Comparison of ENCODE assay signal across 27 cellular contexts in genomic region chr4:108244576-108244975, GRCh38.
A peak's percentile ranks its signal among the peaks of the same experiment; 100 is the strongest.
DNase-seq lines count a peak whose midpoint lies in the region; ATAC-seq, FAIRE-seq and TF ChIP-seq lines count a peak whose summit lies in the region.
"Had no signal": no experiment of that assay in that cellular context is flagged by ENCODE, and none has a peak within 500 bp of the region (broad histone marks: within the 10 kb centered on the region; RNA-seq: fewer than 3 reads in every experiment).

No MANE protein-coding gene starts in this region.

- H4K20me1 ChIP-seq in K562 (replicated peaks; ENCODE audit: control insufficient read depth, insufficient read depth, low read length), result no peaks in the 10 kb centered on the region
- H4K20me1 ChIP-seq: BLaER1 treated with 17β-estradiol and CSF1 and Interleukin-3, amounts not matched to agents 10 nM and 100 nM had no signal

- no peaks in the 10 kb centered on the region for H3K36me3 ChIP-seq in K562 (ENCODE audit: control insufficient read depth, insufficient read depth, low read length)
- H3K36me3 ChIP-seq: BLaER1 treated with 17β-estradiol and CSF1 and Interleukin-3, amounts not matched to agents 10 nM and 100 nM; MG63; SJCRH30 had no signal

- no peaks in the 10 kb centered on the region for H3K9me1 ChIP-seq in K562 (ENCODE audit: control insufficient read depth, insufficient read depth, low read length)

- no peak for ATAC-seq in K562
- ATAC-seq in HG03460 (IDR thresholded peaks at IDR 0.05; ENCODE audit: unreplicated experiment), result no peak
- ATAC-seq: GM12878, Right ventricle myocardium inferior had no signal

- no peaks in the 10 kb centered on the region for H3K79me2 ChIP-seq in K562 (ENCODE audit: control insufficient read depth, insufficient read depth, low read length)

- TF ChIP-seq CTCF in K562 (IDR thresholded peaks at IDR 0.05 in 2 of 3, conservative IDR thresholded peaks at IDR 0.05 in 1 of 3; ENCODE audit: insufficient read depth in 2 of 3, low read depth in 1 of 3, low read length in 3 of 3), result no peak

- no peak for FAIRE-seq in K562 (lab: Jason Lieb, UNC)
- FAIRE-seq: A204.1, G401.6, GM12878 had no signal

- H3K27me3 ChIP-seq in K562 (ENCODE audit: control insufficient read depth in 2 of 2, insufficient read depth in 2 of 2, low read length in 2 of 2), result no peaks in the 10 kb centered on the region
- H3K27me3 ChIP-seq: BLaER1 treated with 17β-estradiol and CSF1 and Interleukin-3, amounts not matched to agents 10 nM and 100 nM; MG63; SJCRH30 had no signal

- no TSS peak for BruUV-seq in K562 (replicated peaks; lab: Mats Ljungman, UMichigan)

- POLR2A ChIA-PET in K562 (lab: Yijun Ruan, JAX), result no interaction called here

- H2AFZ ChIP-seq in K562 (ENCODE audit: low read depth, low read length), result peak overlapping the region; percentile 74
- H2AFZ ChIP-seq: GM23248, PC-9 had no signal

- H3K9me3 ChIP-seq in K562 (replicated peaks; ENCODE audit: control insufficient read depth, insufficient read depth, low read depth, low read length), result no peaks in the 10 kb centered on the region
- H3K9me3 ChIP-seq: MG63, SJCRH30 had no signal

- DNase-seq in NCI-H510A treated with DMSO at 0.1 percent for 48 hours (lab: John Stamatoyannopoulos, UW) (peak; percentile 48), NCI-H510A (lab: John Stamatoyannopoulos, UW) (no peak), K562 (ENCODE audit: extremely low read depth in 1 of 4, low spot score in 3 of 4) (no peak)
- DNase-seq in Jurkat, Clone E6-1 (ENCODE audit: low read depth, low spot score), result peak; percentile 29
- no peak for DNase-seq in stimulated activated CD4-positive, alpha-beta T cell treated with anti-CD3 and anti-CD28 coated beads, Interleukin-4, amount 100 ng/mL, for 4 hours
- no peak for DNase-seq in stimulated activated CD4-positive, alpha-beta T cell treated with anti-CD3 and anti-CD28 coated beads, Interleukin-4, amount 100 ng/mL, for 24 hours
- DNase-seq: AML-193; CD4-positive, alpha-beta memory T cell; DMS 273 treated with DMSO at 0.1 percent for 48 hours; GM23248; H7; KBM-7; MG63; NCI-H1105 treated with DMSO at 0.1 percent for 48 hours; NCI-H146; NCI-H1930; NCI-H2227 treated with DMSO at 0.1 percent for 48 hours; NCI-H82; NK-92 treated with Interleukin-12 subunit alpha and Interleukin-12 subunit beta, amount 100 ng/mL, for 24 hours; PC-9 had no signal

- WGBS in K562 (ENCODE audit: insufficient coverage, low coverage, missing lambda C conversion rate), result 16% methylated on average over 2 of the region's 2 CpGs

- in situ Hi-C loops in K562 (cut with MboI), result no loop called here

- H3K4me1 ChIP-seq in K562 (replicated peaks in 1 of 2; ENCODE audit: control insufficient read depth in 2 of 2, insufficient read depth in 2 of 2, low read length in 2 of 2), result peaks cover 0 to 10% of the 10 kb centered on the region in 2 experiments; a peak in 4 of 5 replicates

- H3K27ac ChIP-seq in K562 (ENCODE audit: extremely low read depth, low read depth, low read length), result no peak overlapping the region
- H3K27ac ChIP-seq: BLaER1 treated with 17β-estradiol and CSF1 and Interleukin-3, amounts not matched to agents 10 nM and 100 nM; GM23248; PC-9; SJCRH30 had no signal

- TF ChIP-seq EP300 in K562 (IDR thresholded peaks at IDR 0.05; ENCODE audit: low read length), result no peak

- H3K4me3 ChIP-seq in Jurkat, Clone E6-1 (ENCODE audit: low read length), result no peak overlapping the region
- H3K4me3 ChIP-seq in K562, result no peak overlapping the region
- H3K4me3 ChIP-seq: BLaER1 treated with 17β-estradiol and CSF1 and Interleukin-3, amounts not matched to agents 10 nM and 100 nM; GM12878; GM23248; MG63; PC-9; SJCRH30 had no signal

- CTCF ChIA-PET in K562 (lab: Yijun Ruan, JAX; ENCODE audit: low intra/inter-chr PET ratio), result no interaction called here

- no peak overlapping the region for H3K9ac ChIP-seq in K562 (ENCODE audit: insufficient read depth in 1 of 2, low read depth in 2 of 2, low read length in 2 of 2)
- H3K9ac ChIP-seq: BLaER1 treated with 17β-estradiol and CSF1 and Interleukin-3, amounts not matched to agents 10 nM and 100 nM; GM23248 had no signal

- H3K4me2 ChIP-seq in K562 (ENCODE audit: insufficient read depth, low read length), result no peak overlapping the region
- H3K4me2 ChIP-seq: BLaER1 treated with 17β-estradiol and CSF1 and Interleukin-3, amounts not matched to agents 10 nM and 100 nM; PC-9 had no signal

- intact Hi-C loops in K562 (cut with micrococcal nuclease), result no loop called here

- no peak for TF ChIP-seq POLR2A in K562 (conservative IDR thresholded peaks at IDR 0.05)

- no peak for TF ChIP-seq RAD21 in K562 (CRISPR knock-in tag; conservative IDR thresholded peaks at IDR 0.05 in 1 of 2, IDR thresholded peaks at IDR 0.05 in 1 of 2)

TF ChIP-seq in K562, 482 proteins besides CTCF, POLR2A, EP300 and RAD21:
- TF ChIP-seq ZNF143 (CRISPR knock-in tag; IDR thresholded peaks at IDR 0.05) (no peak), LCOR (CRISPR knock-in tag; IDR thresholded peaks at IDR 0.05) (no peak), TGIF2 (CRISPR knock-in tag; IDR thresholded peaks at IDR 0.05) (no peak), FOXM1 (IDR thresholded peaks at IDR 0.05; ENCODE audit: low read depth) (no peak), FOXM1 (CRISPR knock-in tag; IDR thresholded peaks at IDR 0.05; ENCODE audit: low read depth) (no peak), HOXB6 (CRISPR knock-in tag; IDR thresholded peaks at IDR 0.05; ENCODE audit: borderline replicate concordance) (no peak), TAF7 (tag; IDR thresholded peaks at IDR 0.05) (no peak), ATF4 (CRISPR knock-in tag; IDR thresholded peaks at IDR 0.05) (no peak), ZNF12 (CRISPR knock-in tag; IDR thresholded peaks at IDR 0.05) (no peak), TBP (optimal IDR thresholded peaks at IDR 0.05; ENCODE audit: low read depth, low read length) (no peak), CTBP1 (IDR thresholded peaks at IDR 0.05; ENCODE audit: borderline replicate concordance) (no peak), DDX20 (tag; IDR thresholded peaks at IDR 0.05; ENCODE audit: low read depth) (no peak), ZNF707 (CRISPR knock-in tag; conservative IDR thresholded peaks at IDR 0.05) (no peak), ZNF24 (IDR thresholded peaks at IDR 0.05) (no peak), ZNF75A (CRISPR knock-in tag; IDR thresholded peaks at IDR 0.05) (no peak), MYC (IDR thresholded peaks at IDR 0.05; ENCODE audit: low read depth, low read length) (no peak), MYC (CRISPR knock-in tag; IDR thresholded peaks at IDR 0.05; ENCODE audit: borderline replicate concordance, low read depth) (no peak), CSDE1 (IDR thresholded peaks at IDR 0.05) (no peak), PRPF4 (IDR thresholded peaks at IDR 0.05; ENCODE audit: insufficient read depth, low read depth, low read length, poor library complexity, severe bottlenecking) (no peak)
- TF ChIP-seq, protein P1, sequence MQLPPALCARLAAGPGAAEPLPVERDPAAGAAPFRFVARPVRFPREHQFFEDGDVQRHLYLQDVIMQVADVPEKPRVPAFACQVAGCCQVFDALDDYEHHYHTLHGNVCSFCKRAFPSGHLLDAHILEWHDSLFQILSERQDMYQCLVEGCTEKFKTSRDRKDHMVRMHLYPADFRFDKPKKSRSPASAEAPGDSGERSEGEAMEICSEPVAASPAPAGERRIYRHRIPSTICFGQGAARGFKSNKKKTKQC (CRISPR knock-in tag; IDR thresholded peaks at IDR 0.05), result no peak
- TF ChIP-seq, protein P2, sequence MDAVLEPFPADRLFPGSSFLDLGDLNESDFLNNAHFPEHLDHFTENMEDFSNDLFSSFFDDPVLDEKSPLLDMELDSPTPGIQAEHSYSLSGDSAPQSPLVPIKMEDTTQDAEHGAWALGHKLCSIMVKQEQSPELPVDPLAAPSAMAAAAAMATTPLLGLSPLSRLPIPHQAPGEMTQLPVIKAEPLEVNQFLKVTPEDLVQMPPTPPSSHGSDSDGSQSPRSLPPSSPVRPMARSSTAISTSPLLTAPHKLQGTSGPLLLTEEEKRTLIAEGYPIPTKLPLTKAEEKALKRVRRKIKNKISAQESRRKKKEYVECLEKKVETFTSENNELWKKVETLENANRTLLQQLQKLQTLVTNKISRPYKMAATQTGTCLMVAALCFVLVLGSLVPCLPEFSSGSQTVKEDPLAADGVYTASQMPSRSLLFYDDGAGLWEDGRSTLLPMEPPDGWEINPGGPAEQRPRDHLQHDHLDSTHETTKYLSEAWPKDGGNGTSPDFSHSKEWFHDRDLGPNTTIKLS (IDR thresholded peaks at IDR 0.05; ENCODE audit: borderline replicate concordance, low read depth), result no peak

Comparison
In these comparisons a context has a peak if more than half of its experiments do, and no peak if none do; other contexts are left out.
1. DNase-seq: peak in NCI-H510A treated with DMSO at 0.1 percent for 48 hours (single experiment) and Jurkat, Clone E6-1 (single experiment); none in NCI-H510A (single experiment), K562 (0 of 4), stimulated activated CD4-positive, alpha-beta T cell treated with anti-CD3 and anti-CD28 coated beads, Interleukin-4, amount 100 ng/mL, for 4 hours (0 of 2) and stimulated activated CD4-positive, alpha-beta T cell treated with anti-CD3 and anti-CD28 coated beads, Interleukin-4, amount 100 ng/mL, for 24 hours (single experiment).